ENCODE assay signal across 17 cellular contexts in genomic region chr2:160871096-160871495, GRCh38.
DNase-seq lines count a peak whose midpoint lies in the region; ATAC-seq and TF ChIP-seq lines count a peak whose summit lies in the region.
"Had no signal": no experiment of that assay in that cellular context is flagged by ENCODE, and none has a peak within 500 bp of the region (broad histone marks: within the 10 kb centered on the region; RNA-seq: fewer than 3 reads in every experiment).

No MANE protein-coding gene starts in this region.

- H3K9me3 Mint-ChIP-seq in progenitor cell of endocrine pancreas (ENCODE audit: low read depth): no peaks in the 10 kb centered on the region
- H3K9me3 Mint-ChIP-seq: brain, endodermal cell had no signal

- H3K9me2 ChIP-seq in GM23248 (ENCODE audit: insufficient read depth): no peaks in the 10 kb centered on the region; the same call in 1 of the 2 replicates

- peaks cover 23% of the 10 kb centered on the region for H3F3A ChIP-seq in GM23248 (ENCODE audit: insufficient read depth)

- H3K14ac ChIP-seq in neuronal stem cell (ENCODE audit: low read length): no peak overlapping the region

- H4K91ac ChIP-seq in neuronal stem cell (ENCODE audit: low read depth, low read length, poor library complexity): no peak overlapping the region

- in situ Hi-C loops in GM23248 (cut with MboI): no loop called here
- in situ Hi-C loops in astrocyte of the spinal cord (cut with HindIII; ENCODE audit: low sequenced_read_pairs): no loop called here

- H3K4me1 ChIP-seq in GM23248 (ENCODE audit: insufficient read depth) (peaks cover 28% of the 10 kb centered on the region), neuronal stem cell (ENCODE audit: control insufficient read depth in 2 of 2, insufficient read depth in 1 of 2, low read depth in 1 of 2, low read length in 2 of 2) (no peaks in the 10 kb centered on the region)

- no peak overlapping the region for H3K4me3 ChIP-seq in GM23248
- no peak overlapping the region for H3K4me3 ChIP-seq in astrocyte of the spinal cord (ENCODE audit: low read depth, low read length)
- no peak overlapping the region for H3K4me3 ChIP-seq in fibroblast of villous mesenchyme (ENCODE audit: low read depth, low read length)
- H3K4me3 ChIP-seq in neuronal stem cell (ENCODE audit: low read length in 2 of 2): no peak overlapping the region

- H2BK12ac ChIP-seq in neuronal stem cell (ENCODE audit: low read length): no peak overlapping the region

- H3K36me3 ChIP-seq in GM23248 (ENCODE audit: low read depth) (no peaks in the 10 kb centered on the region), neuronal stem cell (replicated peaks in 1 of 2; ENCODE audit: control insufficient read depth in 2 of 2, insufficient read depth in 2 of 2, low read length in 2 of 2) (no peaks in the 10 kb centered on the region)

- H2AK5ac ChIP-seq in neuronal stem cell (ENCODE audit: low read depth, low read length): no peak overlapping the region

- no peak overlapping the region for H2BK15ac ChIP-seq in neuronal stem cell (ENCODE audit: low read length)

- no peak overlapping the region for H3K18ac ChIP-seq in neuronal stem cell (ENCODE audit: low read length)

- H2BK5ac ChIP-seq in neuronal stem cell (ENCODE audit: low read length): no peak overlapping the region

- H3K4ac ChIP-seq in neuronal stem cell (ENCODE audit: low read length): no peak overlapping the region

- H3K4me1 Mint-ChIP-seq in progenitor cell of endocrine pancreas (ENCODE audit: low read depth): peaks cover 4% of the 10 kb centered on the region
- H3K4me1 Mint-ChIP-seq: endodermal cell had no signal

- H4K8ac ChIP-seq in neuronal stem cell (ENCODE audit: low read depth, low read length): no peak overlapping the region

- H3K4me2 ChIP-seq in GM23248 (ENCODE audit: unreplicated experiment) (peak overlapping the region; percentile 56), neuronal stem cell (ENCODE audit: insufficient read depth, low read length, poor library complexity, severe bottlenecking) (no peak overlapping the region)

- ATAC-seq in GM21447 (IDR thresholded peaks at IDR 0.05; ENCODE audit: unreplicated experiment) (no peak), GM21576 (IDR thresholded peaks at IDR 0.05; ENCODE audit: unreplicated experiment) (no peak)
- ATAC-seq: left colon had no signal

- H2BK120ac ChIP-seq in neuronal stem cell (ENCODE audit: low read depth, low read length): no peak overlapping the region

- H3K27ac ChIP-seq in GM23248 (peak overlapping the region; percentile 74), neuronal stem cell (replicated peaks; ENCODE audit: low read length) (no peak overlapping the region)

- peak overlapping the region; percentile 76 for H3K27ac Mint-ChIP-seq in progenitor cell of endocrine pancreas
- H3K27ac Mint-ChIP-seq: endodermal cell had no signal

- H3K9me3 ChIP-seq in GM23248 (ENCODE audit: low read depth): no peaks in the 10 kb centered on the region
- H3K9me3 ChIP-seq in neuronal stem cell (replicated peaks in 1 of 2; ENCODE audit: control insufficient read depth in 2 of 2, insufficient read depth in 1 of 2, low read depth in 1 of 2, low read length in 2 of 2): no peaks in the 10 kb centered on the region

- no peaks in the 10 kb centered on the region for H3K79me2 ChIP-seq in GM23248 (ENCODE audit: insufficient read depth)

- no peaks in the 10 kb centered on the region for H3K27me3 Mint-ChIP-seq in progenitor cell of endocrine pancreas
- H3K27me3 Mint-ChIP-seq: brain had no signal

- peak overlapping the region; percentile 49 for H2AFZ ChIP-seq in GM23248
- H2AFZ ChIP-seq in neuronal stem cell (ENCODE audit: low read length): no peak overlapping the region

- no peaks in the 10 kb centered on the region for H4K20me1 ChIP-seq in GM23248 (ENCODE audit: insufficient read depth)

- H3K79me1 ChIP-seq in neuronal stem cell (ENCODE audit: low read depth, low read length): no peaks in the 10 kb centered on the region

- 0 to 10% methylated on average over 2 of the region's 2 CpGs for WGBS in GM23248 (ENCODE audit: low coverage in 1 of 2, low lambda C conversion rate in 2 of 2, missing lambda C conversion rate in 2 of 2), 2 experiments
- WGBS in neuronal stem cell (ENCODE audit: extremely low coverage in 2 of 2, insufficient read length in 2 of 2, insufficient replicate concordance in 1 of 2), 2 donors: no CpG with 5 or more reads among the region's 2 CpGs

- TF ChIP-seq CTCF in astrocyte of the spinal cord (IDR thresholded peaks at IDR 0.05; ENCODE audit: low read depth, low read length) (no peak), fibroblast of villous mesenchyme (IDR thresholded peaks at IDR 0.05; ENCODE audit: insufficient read depth, low read depth, low read length) (no peak), progenitor cell of endocrine pancreas (IDR thresholded peaks at IDR 0.05; ENCODE audit: unreplicated experiment) (no peak)

- H3K4me3 Mint-ChIP-seq in progenitor cell of endocrine pancreas (ENCODE audit: low read depth): no peak overlapping the region
- H3K4me3 Mint-ChIP-seq: brain, endodermal cell had no signal

- H3K27me3 ChIP-seq in GM23248 (replicated peaks; ENCODE audit: insufficient read depth): no peaks in the 10 kb centered on the region
- no peaks in the 10 kb centered on the region for H3K27me3 ChIP-seq in neuronal stem cell (ENCODE audit: control insufficient read depth in 3 of 3, insufficient read depth in 3 of 3, low read depth in 1 of 3, low read length in 3 of 3)

- H3K9ac ChIP-seq in GM23248 (peak overlapping the region; percentile 13; the same call in 1 of the 2 replicates), neuronal stem cell (ENCODE audit: low read depth, low read length, poor library complexity) (no peak overlapping the region)

- no peaks in the 10 kb centered on the region for H3K36me3 Mint-ChIP-seq in progenitor cell of endocrine pancreas (ENCODE audit: insufficient read depth)
- H3K36me3 Mint-ChIP-seq: brain had no signal

- DNase-seq in GM23248: no peak
- DNase-seq in astrocyte of the spinal cord (ENCODE audit: low read depth, low spot score): peak; percentile 40
- DNase-seq in fibroblast of villous mesenchyme (ENCODE audit: low read depth): peak; percentile 37
- DNase-seq in progenitor cell of endocrine pancreas (ENCODE audit: low spot score, unreplicated experiment): no peak
- DNase-seq in stimulated activated CD4-positive, alpha-beta T cell treated with anti-CD3 and anti-CD28 coated beads, Interleukin-12 subunit alpha, Interleukin-12 subunit beta, amount 100 ng/mL, for 4 hours: no peak
- no peak for DNase-seq in neuronal stem cell (ENCODE audit: low spot score)
- DNase-seq: activated CD8-positive, alpha-beta memory T cell treated with anti-CD3 and anti-CD28 coated beads for 24 hours; activated effector memory CD4-positive, alpha-beta T cell treated with anti-CD3 and anti-CD28 coated beads, Interleukin-2, amount 50 U/mL, for 16 hours; AML-193; endodermal cell; hippocampal formation; left colon; NCI-H1417; NCI-H446 had no signal

- H3K23ac ChIP-seq in neuronal stem cell (ENCODE audit: low read depth, low read length, poor library complexity): no peak overlapping the region

Comparison
In these comparisons a context has a peak if more than half of its experiments do, and no peak if none do; other contexts are left out.
1. DNase-seq: peak in astrocyte of the spinal cord (single experiment) and fibroblast of villous mesenchyme (single experiment); none in GM23248 (single experiment), progenitor cell of endocrine pancreas (single experiment), stimulated activated CD4-positive, alpha-beta T cell treated with anti-CD3 and anti-CD28 coated beads, Interleukin-12 subunit alpha, Interleukin-12 subunit beta, amount 100 ng/mL, for 4 hours (single experiment) and neuronal stem cell (single experiment).